Comparison of ENCODE assay signal across 19 cellular contexts in genomic region chr10:26491276-26491675, GRCh38. TPM values are rescaled to one million over a fixed set of nuclear protein-coding genes. Genes with fewer than 3 reads are reported as not detected.
DNase-seq lines count a peak whose midpoint lies in the region; ATAC-seq, FAIRE-seq and TF ChIP-seq lines count a peak whose summit lies in the region.
"Had no signal": no experiment of that assay in that cellular context is flagged by ENCODE, and none has a peak within 500 bp of the region (broad histone marks: within the 10 kb centered on the region; RNA-seq: fewer than 3 reads in every experiment).

No MANE protein-coding gene starts in this region.

- H3K4me1 Mint-ChIP-seq in central memory CD8-positive, alpha-beta T cell, result peaks cover 37% of the 10 kb centered on the region
- peaks cover 32 to 64% (median 55%) of the 10 kb centered on the region in 4 donors for H3K4me1 Mint-ChIP-seq in naive thymus-derived CD8-positive, alpha-beta T cell
- peaks cover 41% of the 10 kb centered on the region for H3K4me1 Mint-ChIP-seq in activated naive CD4-positive, alpha-beta T cell treated with anti-CD3 and anti-CD28 coated beads for 36 hours (ENCODE audit: low read depth)

- peaks cover 72% of the 10 kb centered on the region for H3K79me2 ChIP-seq in DND-41 (ENCODE audit: insufficient read depth, low read length)

- H3K4me2 ChIP-seq in A549, result peak overlapping the region; percentile 67
- no peak overlapping the region for H3K4me2 ChIP-seq in DND-41 (ENCODE audit: insufficient read depth, low read length)

- H3K27ac ChIP-seq in A549 (peak overlapping the region; percentile 90 to 95), DND-41 (ENCODE audit: low read length) (peak overlapping the region; percentile 45; the same call in 1 of the 2 replicates)

- H3K27ac Mint-ChIP-seq in central memory CD8-positive, alpha-beta T cell (ENCODE audit: low read depth), result peak overlapping the region; percentile 62
- peak overlapping the region in 8 of 10 donors; percentile 33 to 93 (median 56) for H3K27ac Mint-ChIP-seq in naive thymus-derived CD8-positive, alpha-beta T cell
- no peak overlapping the region for H3K27ac Mint-ChIP-seq in activated naive CD4-positive, alpha-beta T cell treated with anti-CD3 and anti-CD28 coated beads for 36 hours

- H3K4me1 ChIP-seq in A549 (peaks cover 52% of the 10 kb centered on the region), DND-41 (ENCODE audit: insufficient read depth, low read length) (no peaks in the 10 kb centered on the region)

- H3K9me3 Mint-ChIP-seq in central memory CD8-positive, alpha-beta T cell, result no peaks in the 10 kb centered on the region
- H3K9me3 Mint-ChIP-seq in naive thymus-derived CD8-positive, alpha-beta T cell, result peaks cover 0 to 2% (median 0%) of the 10 kb centered on the region in 9 donors
- no peaks in the 10 kb centered on the region for H3K9me3 Mint-ChIP-seq in activated naive CD4-positive, alpha-beta T cell treated with anti-CD3 and anti-CD28 coated beads for 36 hours

- no peak overlapping the region for H3K4me3 Mint-ChIP-seq in central memory CD8-positive, alpha-beta T cell
- H3K4me3 Mint-ChIP-seq in naive thymus-derived CD8-positive, alpha-beta T cell, result no peak overlapping the region
- H3K4me3 Mint-ChIP-seq in activated naive CD4-positive, alpha-beta T cell treated with anti-CD3 and anti-CD28 coated beads for 36 hours, result no peak overlapping the region

- intact Hi-C loops in activated naive CD4-positive, alpha-beta T cell treated with anti-CD3 and anti-CD28 coated beads for 36 hours (cut with micrococcal nuclease), result no loop called here

- no peak for TF ChIP-seq CTCF in A549 (IDR thresholded peaks at IDR 0.05)
- TF ChIP-seq CTCF in DND-41 (IDR thresholded peaks at IDR 0.05; ENCODE audit: borderline replicate concordance, extremely low read depth, low read length, poor library complexity, severe bottlenecking), result no peak

- no peaks in the 10 kb centered on the region for H3K27me3 Mint-ChIP-seq in central memory CD8-positive, alpha-beta T cell
- no peaks in the 10 kb centered on the region for H3K27me3 Mint-ChIP-seq in naive thymus-derived CD8-positive, alpha-beta T cell
- H3K27me3 Mint-ChIP-seq in activated naive CD4-positive, alpha-beta T cell treated with anti-CD3 and anti-CD28 coated beads for 36 hours (ENCODE audit: low read depth), result no peaks in the 10 kb centered on the region

- no peak for TF ChIP-seq EP300 in A549 (IDR thresholded peaks at IDR 0.05)

- H4K20me1 ChIP-seq in DND-41 (ENCODE audit: insufficient read depth, low read length), result no peaks in the 10 kb centered on the region; the same call in 1 of the 2 replicates

- WGBS in A549 (ENCODE audit: missing lambda C conversion rate), result 85% methylated on average over 3 of the region's 3 CpGs

- no peak overlapping the region for H3K9ac ChIP-seq in DND-41 (ENCODE audit: low read depth, low read length)

- H3K4me3 ChIP-seq in A549, result no peak overlapping the region
- H3K4me3 ChIP-seq in DND-41 (ENCODE audit: low read depth in 1 of 2, low read length in 2 of 2), result no peak overlapping the region
- H3K4me3 ChIP-seq: GM12878 had no signal

- no peak for TF ChIP-seq POLR2A in A549 (IDR thresholded peaks at IDR 0.05; ENCODE audit: low read length)

- no peak for TF ChIP-seq RAD21 in A549 (conservative IDR thresholded peaks at IDR 0.05 in 1 of 2, IDR thresholded peaks at IDR 0.05 in 1 of 2)

- no peak for DNase-seq in A549 (ENCODE audit: low read depth in 1 of 2, low spot score in 1 of 2)
- DNase-seq in DND-41, result no peak
- no peak for DNase-seq in central memory CD8-positive, alpha-beta T cell (ENCODE audit: low spot score in 2 of 2)
- no peak for DNase-seq in naive thymus-derived CD8-positive, alpha-beta T cell
- no peak for DNase-seq in DMS153 treated with DMSO at 0.1 percent for 48 hours (lab: John Stamatoyannopoulos, UW; ENCODE audit: unreplicated experiment)
- no peak for DNase-seq in DMS 273 treated with DMSO at 0.1 percent for 48 hours (lab: John Stamatoyannopoulos, UW)
- no peak for DNase-seq in activated naive CD4-positive, alpha-beta T cell treated with anti-CD3 and anti-CD28 coated beads for 36 hours
- no peak for DNase-seq in AG20443 (ENCODE audit: low spot score)
- DNase-seq: C1 segment of cervical spinal cord, IMR-90, NCI-H1092, NCI-H1436 treated with DMSO at 0.1 percent for 48 hours, NCI-H2029, NCI-H2171, NCI-H526 had no signal

- CTCF ChIA-PET in A549 (lab: Yijun Ruan, JAX), result interaction anchor here (0.9 to 1.6 kb wide), 2 partner anchors 13 to 65 kb away, joined by 3 to 4 read pairs; no protein-coding TSS in a partner anchor
- CTCF ChIA-PET in activated naive CD4-positive, alpha-beta T cell treated with anti-CD3 and anti-CD28 coated beads for 36 hours (lab: Charles Lee), result no interaction called here

- H3K9me3 ChIP-seq in A549 (no peaks in the 10 kb centered on the region), DND-41 (ENCODE audit: insufficient read depth, low read length, severe bottlenecking) (no peaks in the 10 kb centered on the region)

- no peak for FAIRE-seq in A549 (lab: Jason Lieb, UNC)
- FAIRE-seq: GM12878, HTR-8/SVneo had no signal

- peaks cover 47% of the 10 kb centered on the region for H3K36me3 Mint-ChIP-seq in central memory CD8-positive, alpha-beta T cell (ENCODE audit: insufficient read depth)
- peaks cover 15 to 52% (median 46%) of the 10 kb centered on the region in 3 donors for H3K36me3 Mint-ChIP-seq in naive thymus-derived CD8-positive, alpha-beta T cell
- H3K36me3 Mint-ChIP-seq in activated naive CD4-positive, alpha-beta T cell treated with anti-CD3 and anti-CD28 coated beads for 36 hours (ENCODE audit: low read depth), result peaks cover 27% of the 10 kb centered on the region

- POLR2A ChIA-PET in A549 (lab: Yijun Ruan, JAX), result no interaction called here
- POLR2A ChIA-PET in naive thymus-derived CD8-positive, alpha-beta T cell (lab: Charles Lee), result interaction anchor here (0.6 to 2.4 kb wide), 5 partner anchors 9 to 64 kb away, joined by 3 to 7 read pairs (median 5); partner anchors contain the start of gene APBB1IP

- no peak overlapping the region for H2AFZ ChIP-seq in DND-41 (ENCODE audit: low read depth, low read length)

- no peak for ATAC-seq in A549
- no peak for ATAC-seq in DND-41 (ENCODE audit: insufficient read depth, low read depth)
- no peak for ATAC-seq in central memory CD8-positive, alpha-beta T cell (replicated peaks; ENCODE audit: extremely low read depth, poor library complexity, severe bottlenecking)
- ATAC-seq in naive thymus-derived CD8-positive, alpha-beta T cell, result no peak
- ATAC-seq: GM12878 had no signal

- H3K36me3 ChIP-seq in DND-41 (ENCODE audit: insufficient read depth, low read length), result peaks cover 83% of the 10 kb centered on the region

- no peaks in the 10 kb centered on the region for H3K27me3 ChIP-seq in DND-41 (ENCODE audit: insufficient read depth, low read length, poor library complexity)

TF ChIP-seq in A549, 52 proteins besides CTCF, POLR2A, EP300 and RAD21:
- TF ChIP-seq RFX5 (IDR thresholded peaks at IDR 0.05), result no peak
- no peak for TF ChIP-seq EHF (CRISPR knock-in tag; IDR thresholded peaks at IDR 0.05)
- TF ChIP-seq FOSB (CRISPR knock-in tag; IDR thresholded peaks at IDR 0.05), result no peak
- TF ChIP-seq HOXB5 (CRISPR knock-in tag; IDR thresholded peaks at IDR 0.05), result no peak
- no peak for TF ChIP-seq HOXB13 (CRISPR knock-in tag; IDR thresholded peaks at IDR 0.05; ENCODE audit: low read depth)
- 0 out of 2 replicates have a peak, but pooled peaks have one; percentile 1 for TF ChIP-seq HES2 (IDR thresholded peaks at IDR 0.05)

RNA-seq across cellular contexts. Expression of gene APBB1IP, which starts 53.1 kb away (rescaled TPM):
- 0.96 and 1.2 TPM in 2 replicates for polyA plus RNA-seq in A549 (2011; rRNA removed)
- polyA plus RNA-seq in A549 (2012; cell fraction: cytosol; rRNA removed), result 0.58 and 0.69 TPM in 2 replicates
- 0.74 and 0.97 TPM in 2 replicates for polyA plus RNA-seq in A549 (2012; cell fraction: nucleus; rRNA removed)
- polyA plus RNA-seq in A549 (2017; fragmentation: RNase III; extraction: RNeasy Plus Mini Kit Qiagen cat#74134 plus additional on column Dnase treatment), result 6.6 to 9.2 TPM (median 7.5 TPM) in 3 replicates
- 1.1 and 1.2 TPM in 2 replicates for polyA minus RNA-seq in A549 (2011; rRNA and poly(A)+ RNA removed)
- total RNA-seq in naive thymus-derived CD8-positive, alpha-beta T cell, result 100 to 1,000 TPM in 1 of 2 experiments, 10 to 100 TPM in 1; 91.6 to 102 TPM
- polyA plus RNA-seq in naive thymus-derived CD8-positive, alpha-beta T cell, result 10 to 100 TPM; 50.0 to 68.5 (median 65.1) TPM
- 10 to 100 TPM; 29.4 to 30.9 TPM for total RNA-seq in activated naive CD4-positive, alpha-beta T cell treated with anti-CD3 and anti-CD28 coated beads for 36 hours
- total RNA-seq: H4, IMR-90, SK-MEL-5 had no signal
- polyA plus RNA-seq: IMR-90 had no signal
